8 cellular contexts compared by ENCODE assay signal in genomic region chrX:136147320-136147901, GRCh38. TPM values are rescaled to one million over a fixed set of nuclear protein-coding genes. Genes with fewer than 3 reads are reported as not detected.
DNase-seq lines count a peak whose midpoint lies in the region; ATAC-seq, FAIRE-seq and TF ChIP-seq lines count a peak whose summit lies in the region.

FHL1 (plus strand) TSS chrX:136147533.

- H3K4me3 ChIP-seq in mononuclear cell (ENCODE audit: low read length): peak within 1 kb of the TSS; percentile 33

- H3K4me3 Mint-ChIP-seq in stimulated activated naive B cell treated with anti-CD40 and anti-IgM and Interleukin-4, amounts not matched to agents 10 μg/mL and 1 μg/mL and 100 μg/mL, for 72 hours: peak within 1 kb of the TSS; percentile 84 to 89

- peak; percentile 64 to 68 for ATAC-seq in stimulated activated naive B cell treated with anti-CD40 and anti-IgM and Interleukin-4, amounts not matched to agents 10 μg/mL and 1 μg/mL and 100 μg/mL, for 72 hours (replicated peaks)
- no peak for ATAC-seq in HG03095 (IDR thresholded peaks at IDR 0.05; ENCODE audit: unreplicated experiment)

- no peaks in the 10 kb centered on the region for H3K9me3 ChIP-seq in mononuclear cell (ENCODE audit: low read depth, low read length)

- no peaks in the 10 kb centered on the region for H3K36me3 Mint-ChIP-seq in stimulated activated naive B cell treated with anti-CD40 and anti-IgM and Interleukin-4, amounts not matched to agents 10 μg/mL and 1 μg/mL and 100 μg/mL, for 72 hours

- peak within 1 kb of the TSS; percentile 91 for H3K27ac Mint-ChIP-seq in stimulated activated naive B cell treated with anti-CD40 and anti-IgM and Interleukin-4, amounts not matched to agents 10 μg/mL and 1 μg/mL and 100 μg/mL, for 72 hours

- H3K27me3 ChIP-seq in mononuclear cell (ENCODE audit: insufficient read depth, low read length): peaks cover 3% of the 10 kb centered on the region

- no peaks in the 10 kb centered on the region for H3K9me3 Mint-ChIP-seq in stimulated activated naive B cell treated with anti-CD40 and anti-IgM and Interleukin-4, amounts not matched to agents 10 μg/mL and 1 μg/mL and 100 μg/mL, for 72 hours

- DNase-seq in GM12891 (ENCODE audit: insufficient read length, low spot score) (peak; percentile 27), NCI-H1694 (lab: John Stamatoyannopoulos, UW) (peak; percentile 26), epidermal melanocyte (ENCODE audit: insufficient read length, low spot score) (peak; percentile 25), DMS153 treated with DMSO at 0.1 percent for 48 hours (lab: John Stamatoyannopoulos, UW; ENCODE audit: unreplicated experiment) (no peak)
- DNase-seq in activated CD8-positive, alpha-beta memory T cell treated with anti-CD3 and anti-CD28 coated beads, Interleukin-2, amount 50 U/mL, for 4 hours: peak; percentile 58
- DNase-seq in stimulated activated naive B cell treated with anti-CD40 and anti-IgM and Interleukin-4, amounts not matched to agents 10 μg/mL and 1 μg/mL and 100 μg/mL, for 72 hours: peak; percentile 10

- TF ChIP-seq POLR2A in GM12891 (IDR thresholded peaks at IDR 0.05; ENCODE audit: low read depth, low read length): no peak

- peaks cover 11% of the 10 kb centered on the region for H3K4me1 ChIP-seq in mononuclear cell (ENCODE audit: insufficient read depth, low read length)

- H3K27me3 Mint-ChIP-seq in stimulated activated naive B cell treated with anti-CD40 and anti-IgM and Interleukin-4, amounts not matched to agents 10 μg/mL and 1 μg/mL and 100 μg/mL, for 72 hours: peaks cover 0 to 9% of the 10 kb centered on the region in 2 donors

- no peak for FAIRE-seq in GM12891 (lab: Jason Lieb, UNC)

- H3K4me1 Mint-ChIP-seq in stimulated activated naive B cell treated with anti-CD40 and anti-IgM and Interleukin-4, amounts not matched to agents 10 μg/mL and 1 μg/mL and 100 μg/mL, for 72 hours: peaks cover 12 to 32% of the 10 kb centered on the region in 2 donors

TF ChIP-seq in GM12891, 5 proteins besides CTCF, POLR2A, EP300 and RAD21:
- TF ChIP-seq POLR2AphosphoS5 (IDR thresholded peaks at IDR 0.05; ENCODE audit: low read depth, low read length) (no peak), SPI1 (IDR thresholded peaks at IDR 0.05; ENCODE audit: low read depth, low read length) (no peak), POU2F2 (IDR thresholded peaks at IDR 0.05; ENCODE audit: low read depth, low read length) (no peak)

RNA-seq across cellular contexts. Expression of gene FHL1, which starts in this region (rescaled TPM):
- 2.1 TPM for polyA plus RNA-seq in GM12891 (2012; ENCODE audit: low read depth, missing spikeins)
- 18.8 TPM for total RNA-seq in mononuclear cell
